In the genomic region with DNA sequence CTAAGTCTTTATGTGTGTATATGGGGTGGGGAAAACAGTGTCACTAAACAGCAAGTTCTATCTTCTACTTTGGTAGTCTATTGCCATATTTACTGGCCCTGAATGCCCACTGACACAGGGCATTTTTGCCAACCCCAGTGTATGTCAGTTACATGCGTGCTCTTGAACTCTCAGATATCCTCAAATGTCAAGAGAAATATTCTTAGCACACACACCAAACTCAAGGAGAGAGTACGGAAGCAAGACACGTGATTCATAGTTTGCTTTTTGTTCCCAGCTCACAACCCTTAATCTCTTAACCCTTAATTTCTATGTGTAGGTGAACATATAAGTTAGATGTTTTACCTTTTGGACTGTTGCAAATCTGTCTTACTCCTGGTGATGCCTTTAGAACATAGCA, we compare ENCODE assay signal across 19 cellular contexts. TPM values are rescaled to one million over a fixed set of nuclear protein-coding genes. Genes with fewer than 3 reads are reported as not detected.
DNase-seq lines count a peak whose midpoint lies in the region; ATAC-seq, FAIRE-seq and TF ChIP-seq lines count a peak whose summit lies in the region.
"Had no signal": no experiment of that assay in that cellular context is flagged by ENCODE, and none has a peak within 500 bp of the region (broad histone marks: within the 10 kb centered on the region; RNA-seq: fewer than 3 reads in every experiment).

No MANE protein-coding gene starts in this region.

- FAIRE-seq in D721Med (lab: Jason Lieb, UNC) (peak; percentile 25), kidney (lab: Jason Lieb, UNC) (no peak)
- FAIRE-seq: frontal cortex, RCC 7860 had no signal

- peaks cover 56% of the 10 kb centered on the region for H3K4me1 Mint-ChIP-seq in activated CD8-positive, alpha-beta T cell treated with anti-CD3 and anti-CD28 coated beads for 36 hours (ENCODE audit: low read depth)
- peaks cover 15% of the 10 kb centered on the region for H3K4me1 Mint-ChIP-seq in activated CD8-positive, alpha-beta T cell treated with anti-CD3 and anti-CD28 coated beads, Interleukin-2, amount 10 ng/mL, durations not matched to agents 7 days and 5 days (ENCODE audit: low read depth)
- peaks cover 26% of the 10 kb centered on the region for H3K4me1 Mint-ChIP-seq in chondrocyte (ENCODE audit: low read depth)
- peaks cover 3% of the 10 kb centered on the region for H3K4me1 Mint-ChIP-seq in osteocyte (ENCODE audit: unreplicated experiment)

- peak overlapping the region; percentile 57 for H3K27ac Mint-ChIP-seq in activated CD8-positive, alpha-beta T cell treated with anti-CD3 and anti-CD28 coated beads for 36 hours
- H3K27ac Mint-ChIP-seq in activated CD8-positive, alpha-beta T cell treated with anti-CD3 and anti-CD28 coated beads, Interleukin-2, amount 10 ng/mL, durations not matched to agents 7 days and 5 days: no peak overlapping the region
- H3K27ac Mint-ChIP-seq in chondrocyte (ENCODE audit: unreplicated experiment) (peak overlapping the region; percentile 68), osteocyte (ENCODE audit: unreplicated experiment) (peak overlapping the region; percentile 42)

- no peaks in the 10 kb centered on the region for H3K9me3 Mint-ChIP-seq in activated CD8-positive, alpha-beta T cell treated with anti-CD3 and anti-CD28 coated beads for 36 hours
- no peaks in the 10 kb centered on the region for H3K9me3 Mint-ChIP-seq in activated CD8-positive, alpha-beta T cell treated with anti-CD3 and anti-CD28 coated beads, Interleukin-2, amount 10 ng/mL, durations not matched to agents 7 days and 5 days (ENCODE audit: insufficient read depth)
- H3K9me3 Mint-ChIP-seq in chondrocyte (ENCODE audit: low read depth) (no peaks in the 10 kb centered on the region), osteocyte (ENCODE audit: unreplicated experiment) (peaks cover 5% of the 10 kb centered on the region)

- H3K27me3 Mint-ChIP-seq in activated CD8-positive, alpha-beta T cell treated with anti-CD3 and anti-CD28 coated beads for 36 hours: no peaks in the 10 kb centered on the region
- no peaks in the 10 kb centered on the region for H3K27me3 Mint-ChIP-seq in activated CD8-positive, alpha-beta T cell treated with anti-CD3 and anti-CD28 coated beads, Interleukin-2, amount 10 ng/mL, durations not matched to agents 7 days and 5 days (ENCODE audit: low read depth)
- H3K27me3 Mint-ChIP-seq in chondrocyte (ENCODE audit: low read depth) (no peaks in the 10 kb centered on the region), osteocyte (ENCODE audit: unreplicated experiment) (no peaks in the 10 kb centered on the region)

- intact Hi-C loops in activated CD8-positive, alpha-beta T cell treated with anti-CD3 and anti-CD28 coated beads for 36 hours (cut with micrococcal nuclease): no loop called here
- intact Hi-C loops in kidney (cut with DNase I): no loop called here

- H3K9ac ChIP-seq in kidney (ENCODE audit: low read length in 2 of 2): no peak overlapping the region

- POLR2A ChIA-PET in activated CD8-positive, alpha-beta T cell treated with anti-CD3 and anti-CD28 coated beads for 36 hours (lab: Charles Lee): no interaction called here
- POLR2A ChIA-PET in activated CD8-positive, alpha-beta T cell treated with anti-CD3 and anti-CD28 coated beads, Interleukin-2, amount 10 ng/mL, durations not matched to agents 7 days and 5 days (lab: Charles Lee): no interaction called here

- no peaks in the 10 kb centered on the region for H3K9me3 ChIP-seq in kidney (ENCODE audit: control insufficient read depth in 1 of 2, low read length in 2 of 2)
- H3K9me3 ChIP-seq: adrenal gland, transverse colon had no signal

- CTCF ChIA-PET in activated CD8-positive, alpha-beta T cell treated with anti-CD3 and anti-CD28 coated beads for 36 hours (lab: Charles Lee): interaction anchor here (0.9 to 1.0 kb wide), 2 partner anchors 8 to 38 kb away, joined by 3 to 4 read pairs; no protein-coding TSS in a partner anchor
- CTCF ChIA-PET in activated CD8-positive, alpha-beta T cell treated with anti-CD3 and anti-CD28 coated beads, Interleukin-2, amount 10 ng/mL, durations not matched to agents 7 days and 5 days (lab: Charles Lee): interaction anchor here (1.2 kb wide), 1 partner anchor 37 kb away, joined by 3 read pairs; no protein-coding TSS in a partner anchor

- no peak overlapping the region for H3K4me3 Mint-ChIP-seq in activated CD8-positive, alpha-beta T cell treated with anti-CD3 and anti-CD28 coated beads for 36 hours
- H3K4me3 Mint-ChIP-seq in activated CD8-positive, alpha-beta T cell treated with anti-CD3 and anti-CD28 coated beads, Interleukin-2, amount 10 ng/mL, durations not matched to agents 7 days and 5 days: no peak overlapping the region
- H3K4me3 Mint-ChIP-seq in chondrocyte (ENCODE audit: unreplicated experiment) (no peak overlapping the region), osteocyte (ENCODE audit: unreplicated experiment) (no peak overlapping the region)

- peaks cover 6 to 14% of the 10 kb centered on the region in 2 donors for H3K36me3 ChIP-seq in kidney (ENCODE audit: control insufficient read depth in 1 of 2, insufficient read depth in 2 of 2, low read length in 2 of 2)

- peaks cover 41% of the 10 kb centered on the region for H3K36me3 Mint-ChIP-seq in activated CD8-positive, alpha-beta T cell treated with anti-CD3 and anti-CD28 coated beads for 36 hours (ENCODE audit: low read depth)
- H3K36me3 Mint-ChIP-seq in activated CD8-positive, alpha-beta T cell treated with anti-CD3 and anti-CD28 coated beads, Interleukin-2, amount 10 ng/mL, durations not matched to agents 7 days and 5 days (ENCODE audit: low read depth): peaks cover 40% of the 10 kb centered on the region
- H3K36me3 Mint-ChIP-seq in chondrocyte (ENCODE audit: low read depth) (peaks cover 6% of the 10 kb centered on the region), osteocyte (ENCODE audit: unreplicated experiment) (peaks cover 19% of the 10 kb centered on the region)

- no peak for TF ChIP-seq CTCF in activated CD8-positive, alpha-beta T cell treated with anti-CD3 and anti-CD28 coated beads for 36 hours (IDR thresholded peaks at IDR 0.05)
- no peak for TF ChIP-seq CTCF in D721Med (IDR thresholded peaks at IDR 0.05; ENCODE audit: insufficient read depth, missing control alignments)
- no peak for TF ChIP-seq CTCF in chondrocyte (IDR thresholded peaks at IDR 0.05)
- no peak for TF ChIP-seq CTCF in osteocyte (IDR thresholded peaks at IDR 0.05)
- no peak for TF ChIP-seq CTCF in kidney (IDR thresholded peaks at IDR 0.05; ENCODE audit: borderline replicate concordance, extremely low read depth, insufficient read depth)

- H3K4me1 ChIP-seq in kidney (ENCODE audit: control insufficient read depth in 1 of 2, insufficient read depth in 1 of 2, low read depth in 1 of 2, low read length in 2 of 2): peaks cover 0 to 9% of the 10 kb centered on the region in 2 donors

- no peak overlapping the region for H3K4me3 ChIP-seq in kidney (ENCODE audit: low read length in 2 of 2)
- H3K4me3 ChIP-seq: adrenal gland, transverse colon had no signal

- no peak for ATAC-seq in activated CD8-positive, alpha-beta T cell treated with anti-CD3 and anti-CD28 coated beads for 36 hours
- no peak for ATAC-seq in activated CD8-positive, alpha-beta T cell treated with anti-CD3 and anti-CD28 coated beads, Interleukin-2, amount 10 ng/mL, durations not matched to agents 7 days and 5 days
- ATAC-seq in HG02642 (IDR thresholded peaks at IDR 0.05; ENCODE audit: poor library complexity, unreplicated experiment): no peak

- no peak overlapping the region for H3K27ac ChIP-seq in kidney (ENCODE audit: low read depth in 2 of 2, low read length in 2 of 2)
- H3K27ac ChIP-seq: transverse colon, VCaP had no signal

- DNase-seq in activated CD8-positive, alpha-beta T cell treated with anti-CD3 and anti-CD28 coated beads for 36 hours: no peak
- no peak for DNase-seq in activated CD8-positive, alpha-beta T cell treated with anti-CD3 and anti-CD28 coated beads, Interleukin-2, amount 10 ng/mL, durations not matched to agents 7 days and 5 days
- DNase-seq in D721Med (ENCODE audit: insufficient read length, low spot score) (no peak), chondrocyte (ENCODE audit: low spot score) (no peak), osteocyte (ENCODE audit: extremely low spot score, unreplicated experiment) (no peak), kidney (no peak), MV-4-11 (lab: John Stamatoyannopoulos, UW) (no peak)
- DNase-seq: adrenal gland; EL; HCEC 1CT; NCI-H1048; NCI-H82; occipital lobe; stimulated activated CD4-positive, alpha-beta T cell treated with anti-CD3 and anti-CD28 coated beads, Interleukin-4, amount 100 ng/mL, for 24 hours; transverse colon had no signal

RNA-seq across cellular contexts. Expression of gene EPC1, which starts 39.3 kb away (rescaled TPM):
- total RNA-seq in activated CD8-positive, alpha-beta T cell treated with anti-CD3 and anti-CD28 coated beads for 36 hours: 10 to 100 TPM; 33.0 to 33.9 TPM
- 10 to 100 TPM; 40.9 to 43.5 TPM for total RNA-seq in activated CD8-positive, alpha-beta T cell treated with anti-CD3 and anti-CD28 coated beads, Interleukin-2, amount 10 ng/mL, durations not matched to agents 7 days and 5 days
- total RNA-seq in chondrocyte (22.0 to 31.9 TPM (median 26.8 TPM) in 3 replicates), osteocyte (35.5 and 37.8 TPM in 2 replicates), kidney (42.6 TPM)
- 12.3 TPM for polyA plus RNA-seq in kidney (ENCODE audit: insufficient read depth, low read depth, low replicate concordance)
